In genomic region chr20:60222497-60222896, GRCh38 we compare ENCODE assay signal across 28 cellular contexts.
"Had no signal": no experiment of that assay in that cellular context is flagged by ENCODE, and none has a peak within 500 bp of the region (broad histone marks: within the 10 kb centered on the region; RNA-seq: fewer than 3 reads in every experiment).

No MANE protein-coding gene starts in this region.

- FAIRE-seq: astrocyte, bronchial epithelial cell had no signal

- H3K4me1 ChIP-seq: esophagus squamous epithelium, gastrocnemius medialis, heart left ventricle had no signal

- DNase-seq: activated CD4-positive, alpha-beta memory T cell treated with anti-CD3 and anti-CD28 coated beads for 36 hours; activated CD4-positive, alpha-beta T cell treated with anti-CD3 and anti-CD28 coated beads for 36 hours; activated CD4-positive, alpha-beta T cell treated with anti-CD3 and anti-CD28 coated beads, Interleukin-2, amount 10 ng/mL, durations not matched to agents 24 days and 14 days; activated CD4-positive, CD25-positive, alpha-beta regulatory T cell; activated CD4-positive, CD25-positive, alpha-beta regulatory T cell treated with anti-CD3 and anti-CD28 coated beads, Interleukin-2, amount 50 U/mL, for 72 hours; activated CD8-positive, alpha-beta memory T cell treated with anti-CD3 and anti-CD28 coated beads, Interleukin-2, amount 10 ng/mL, durations not matched to agents 7 days and 5 days; activated CD8-positive, alpha-beta memory T cell treated with anti-CD3 and anti-CD28 coated beads, Interleukin-2, amount 50 U/mL, for 4 hours; activated CD8-positive, alpha-beta T cell treated with anti-CD3 and anti-CD28 coated beads, Interleukin-2, amount 10 ng/mL, durations not matched to agents 7 days and 5 days; activated effector memory CD4-positive, alpha-beta T cell treated with anti-CD3 and anti-CD28 coated beads, Interleukin-2, amount 50 U/mL, for 16 hours; activated naive CD4-positive, alpha-beta T cell treated with anti-CD3 and anti-CD28 coated beads for 36 hours; activated naive CD8-positive, alpha-beta T cell treated with anti-CD3 and anti-CD28 coated beads, Interleukin-2, amount 10 ng/mL, durations not matched to agents 7 days and 5 days; activated T-cell treated with anti-CD3 and anti-CD28 coated beads, Interleukin-2, amount 50 U/mL, for 1 hour; activated T-cell treated with anti-CD3 and anti-CD28 coated beads, Interleukin-2, amount 50 U/mL, for 48 hours; anterior cingulate cortex; brain microvascular endothelial cell; dermis blood vessel endothelial cell; effector CD4-positive, alpha-beta T cell; effector memory CD8-positive, alpha-beta T cell; erythroblast; esophagus squamous epithelium; gastrocnemius medialis; glutamatergic neuron; heart left ventricle; T-helper 2 cell had no signal

- H3K4me3 ChIP-seq: coronary artery, esophagus squamous epithelium, gastrocnemius medialis, heart left ventricle had no signal

- H3K27ac ChIP-seq: brain microvascular endothelial cell, coronary artery, esophagus squamous epithelium, gastrocnemius medialis, heart left ventricle had no signal

- H3K27me3 ChIP-seq: brain microvascular endothelial cell, gastrocnemius medialis had no signal

- H3K36me3 ChIP-seq: brain microvascular endothelial cell, esophagus squamous epithelium, gastrocnemius medialis, heart left ventricle had no signal

- ATAC-seq: activated CD4-positive, alpha-beta T cell treated with anti-CD3 and anti-CD28 coated beads for 36 hours; activated CD8-positive, alpha-beta memory T cell treated with anti-CD3 and anti-CD28 coated beads, Interleukin-2, amount 10 ng/mL, durations not matched to agents 7 days and 5 days; activated CD8-positive, alpha-beta T cell treated with anti-CD3 and anti-CD28 coated beads, Interleukin-2, amount 10 ng/mL, durations not matched to agents 7 days and 5 days; activated naive CD4-positive, alpha-beta T cell treated with anti-CD3 and anti-CD28 coated beads, Interleukin-2, amount 50 U/mL, for 72 hours; effector memory CD8-positive, alpha-beta T cell; gastrocnemius medialis; heart left ventricle had no signal

- H3K9me3 ChIP-seq: esophagus squamous epithelium, gastrocnemius medialis had no signal
